1 cellular context compared by ENCODE assay signal in the genomic region with DNA sequence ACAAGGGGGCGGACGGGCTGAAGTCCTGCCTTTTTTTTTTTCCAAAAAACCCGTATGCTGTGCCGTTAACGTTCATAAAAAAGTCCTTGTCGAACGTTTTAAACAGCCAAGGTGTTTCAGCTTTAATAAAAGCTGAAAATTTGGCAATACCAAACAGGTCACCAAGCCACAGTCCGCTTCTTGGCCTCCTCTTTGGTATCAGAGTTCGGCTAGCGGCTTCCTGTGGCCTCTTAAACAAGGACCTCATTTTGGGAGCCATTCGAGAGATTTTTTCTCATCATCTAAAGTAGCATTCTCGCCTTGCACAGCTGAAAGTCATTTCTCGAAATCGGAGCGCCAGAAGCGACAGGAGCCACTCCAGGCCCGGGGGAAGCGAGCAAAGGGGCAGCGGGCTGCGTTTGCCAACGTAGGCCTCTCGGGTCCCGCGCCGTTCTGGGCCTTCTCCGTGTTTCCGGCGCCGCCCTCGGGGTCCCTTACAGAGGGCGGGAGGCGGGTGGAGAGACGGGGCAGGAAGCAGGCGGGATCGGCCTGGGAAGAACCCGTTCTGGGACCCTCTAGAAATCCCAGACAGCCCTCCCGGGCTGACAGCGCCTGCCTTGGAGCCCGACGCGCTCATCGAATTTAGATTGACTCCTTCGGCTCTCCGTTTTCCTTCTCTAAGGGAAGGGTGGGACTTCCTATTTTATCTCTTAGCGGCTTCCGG.
TF ChIP-seq lines count a peak whose summit lies in the region.

No MANE protein-coding gene starts in this region.

TF ChIP-seq in HepG2, 621 proteins besides CTCF, POLR2A, EP300 and RAD21 (continued from another document and continues in another):
- TF ChIP-seq, protein P1, sequence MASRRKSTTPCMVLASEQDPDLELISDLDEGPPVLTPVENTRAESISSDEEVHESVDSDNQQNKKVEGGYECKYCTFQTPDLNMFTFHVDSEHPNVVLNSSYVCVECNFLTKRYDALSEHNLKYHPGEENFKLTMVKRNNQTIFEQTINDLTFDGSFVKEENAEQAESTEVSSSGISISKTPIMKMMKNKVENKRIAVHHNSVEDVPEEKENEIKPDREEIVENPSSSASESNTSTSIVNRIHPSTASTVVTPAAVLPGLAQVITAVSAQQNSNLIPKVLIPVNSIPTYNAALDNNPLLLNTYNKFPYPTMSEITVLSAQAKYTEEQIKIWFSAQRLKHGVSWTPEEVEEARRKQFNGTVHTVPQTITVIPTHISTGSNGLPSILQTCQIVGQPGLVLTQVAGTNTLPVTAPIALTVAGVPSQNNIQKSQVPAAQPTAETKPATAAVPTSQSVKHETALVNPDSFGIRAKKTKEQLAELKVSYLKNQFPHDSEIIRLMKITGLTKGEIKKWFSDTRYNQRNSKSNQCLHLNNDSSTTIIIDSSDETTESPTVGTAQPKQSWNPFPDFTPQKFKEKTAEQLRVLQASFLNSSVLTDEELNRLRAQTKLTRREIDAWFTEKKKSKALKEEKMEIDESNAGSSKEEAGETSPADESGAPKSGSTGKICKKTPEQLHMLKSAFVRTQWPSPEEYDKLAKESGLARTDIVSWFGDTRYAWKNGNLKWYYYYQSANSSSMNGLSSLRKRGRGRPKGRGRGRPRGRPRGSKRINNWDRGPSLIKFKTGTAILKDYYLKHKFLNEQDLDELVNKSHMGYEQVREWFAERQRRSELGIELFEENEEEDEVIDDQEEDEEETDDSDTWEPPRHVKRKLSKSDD (CRISPR knock-in tag; IDR thresholded peaks at IDR 0.05; ENCODE audit: low read depth), result no peak
- TF ChIP-seq SMAD3 (CRISPR knock-in tag; IDR thresholded peaks at IDR 0.05), result 0 out of 2 replicates have a peak, but pooled peaks have one; percentile 29
- TF ChIP-seq, protein P2, sequence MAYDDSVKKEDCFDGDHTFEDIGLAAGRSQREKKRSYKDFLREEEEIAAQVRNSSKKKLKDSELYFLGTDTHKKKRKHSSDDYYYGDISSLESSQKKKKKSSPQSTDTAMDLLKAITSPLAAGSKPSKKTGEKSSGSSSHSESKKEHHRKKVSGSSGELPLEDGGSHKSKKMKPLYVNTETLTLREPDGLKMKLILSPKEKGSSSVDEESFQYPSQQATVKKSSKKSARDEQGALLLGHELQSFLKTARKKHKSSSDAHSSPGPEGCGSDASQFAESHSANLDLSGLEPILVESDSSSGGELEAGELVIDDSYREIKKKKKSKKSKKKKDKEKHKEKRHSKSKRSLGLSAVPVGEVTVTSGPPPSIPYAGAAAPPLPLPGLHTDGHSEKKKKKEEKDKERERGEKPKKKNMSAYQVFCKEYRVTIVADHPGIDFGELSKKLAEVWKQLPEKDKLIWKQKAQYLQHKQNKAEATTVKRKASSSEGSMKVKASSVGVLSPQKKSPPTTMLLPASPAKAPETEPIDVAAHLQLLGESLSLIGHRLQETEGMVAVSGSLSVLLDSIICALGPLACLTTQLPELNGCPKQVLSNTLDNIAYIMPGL (CRISPR knock-in tag; IDR thresholded peaks at IDR 0.05; ENCODE audit: borderline replicate concordance in 1 of 2, low read depth in 1 of 2), result peak; percentile 58 to 70; a peak in 3 of 4 replicates
- no peak; the same call in 1 of the 2 replicates for TF ChIP-seq ZSCAN22 (CRISPR knock-in tag; IDR thresholded peaks at IDR 0.05)
- TF ChIP-seq, protein P3, sequence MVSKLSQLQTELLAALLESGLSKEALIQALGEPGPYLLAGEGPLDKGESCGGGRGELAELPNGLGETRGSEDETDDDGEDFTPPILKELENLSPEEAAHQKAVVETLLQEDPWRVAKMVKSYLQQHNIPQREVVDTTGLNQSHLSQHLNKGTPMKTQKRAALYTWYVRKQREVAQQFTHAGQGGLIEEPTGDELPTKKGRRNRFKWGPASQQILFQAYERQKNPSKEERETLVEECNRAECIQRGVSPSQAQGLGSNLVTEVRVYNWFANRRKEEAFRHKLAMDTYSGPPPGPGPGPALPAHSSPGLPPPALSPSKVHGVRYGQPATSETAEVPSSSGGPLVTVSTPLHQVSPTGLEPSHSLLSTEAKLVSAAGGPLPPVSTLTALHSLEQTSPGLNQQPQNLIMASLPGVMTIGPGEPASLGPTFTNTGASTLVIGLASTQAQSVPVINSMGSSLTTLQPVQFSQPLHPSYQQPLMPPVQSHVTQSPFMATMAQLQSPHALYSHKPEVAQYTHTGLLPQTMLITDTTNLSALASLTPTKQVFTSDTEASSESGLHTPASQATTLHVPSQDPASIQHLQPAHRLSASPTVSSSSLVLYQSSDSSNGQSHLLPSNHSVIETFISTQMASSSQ (IDR thresholded peaks at IDR 0.05; ENCODE audit: low read depth), result no peak
- TF ChIP-seq, protein P3 (CRISPR knock-in tag; IDR thresholded peaks at IDR 0.05; ENCODE audit: borderline replicate concordance), result no peak
- TF ChIP-seq, protein P4, sequence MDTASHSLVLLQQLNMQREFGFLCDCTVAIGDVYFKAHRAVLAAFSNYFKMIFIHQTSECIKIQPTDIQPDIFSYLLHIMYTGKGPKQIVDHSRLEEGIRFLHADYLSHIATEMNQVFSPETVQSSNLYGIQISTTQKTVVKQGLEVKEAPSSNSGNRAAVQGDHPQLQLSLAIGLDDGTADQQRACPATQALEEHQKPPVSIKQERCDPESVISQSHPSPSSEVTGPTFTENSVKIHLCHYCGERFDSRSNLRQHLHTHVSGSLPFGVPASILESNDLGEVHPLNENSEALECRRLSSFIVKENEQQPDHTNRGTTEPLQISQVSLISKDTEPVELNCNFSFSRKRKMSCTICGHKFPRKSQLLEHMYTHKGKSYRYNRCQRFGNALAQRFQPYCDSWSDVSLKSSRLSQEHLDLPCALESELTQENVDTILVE (CRISPR knock-in tag; IDR thresholded peaks at IDR 0.05), result no peak
- no peak; the same call in 1 of the 2 replicates for TF ChIP-seq TGIF2 (CRISPR knock-in tag; IDR thresholded peaks at IDR 0.05)
- no peak for TF ChIP-seq TEAD2 (CRISPR knock-in tag; IDR thresholded peaks at IDR 0.05)
- no peak for TF ChIP-seq PPARG (CRISPR knock-in tag; conservative IDR thresholded peaks at IDR 0.05)
- TF ChIP-seq CREM (IDR thresholded peaks at IDR 0.05), result no peak
- TF ChIP-seq CREM (CRISPR knock-in tag; IDR thresholded peaks at IDR 0.05), result no peak; the same call in 1 of the 2 replicates
- TF ChIP-seq NAIF1 (CRISPR knock-in tag; IDR thresholded peaks at IDR 0.05; ENCODE audit: borderline replicate concordance), result peak; percentile 49; the same call in 1 of the 2 replicates
- no peak for TF ChIP-seq ZNF746 (CRISPR knock-in tag; IDR thresholded peaks at IDR 0.05)
- TF ChIP-seq ARHGAP35 (CRISPR knock-in tag; IDR thresholded peaks at IDR 0.05; ENCODE audit: borderline replicate concordance), result no peak
- TF ChIP-seq SETDB1 (CRISPR knock-in tag; IDR thresholded peaks at IDR 0.05; ENCODE audit: borderline replicate concordance), result no peak
- TF ChIP-seq, protein P5, sequence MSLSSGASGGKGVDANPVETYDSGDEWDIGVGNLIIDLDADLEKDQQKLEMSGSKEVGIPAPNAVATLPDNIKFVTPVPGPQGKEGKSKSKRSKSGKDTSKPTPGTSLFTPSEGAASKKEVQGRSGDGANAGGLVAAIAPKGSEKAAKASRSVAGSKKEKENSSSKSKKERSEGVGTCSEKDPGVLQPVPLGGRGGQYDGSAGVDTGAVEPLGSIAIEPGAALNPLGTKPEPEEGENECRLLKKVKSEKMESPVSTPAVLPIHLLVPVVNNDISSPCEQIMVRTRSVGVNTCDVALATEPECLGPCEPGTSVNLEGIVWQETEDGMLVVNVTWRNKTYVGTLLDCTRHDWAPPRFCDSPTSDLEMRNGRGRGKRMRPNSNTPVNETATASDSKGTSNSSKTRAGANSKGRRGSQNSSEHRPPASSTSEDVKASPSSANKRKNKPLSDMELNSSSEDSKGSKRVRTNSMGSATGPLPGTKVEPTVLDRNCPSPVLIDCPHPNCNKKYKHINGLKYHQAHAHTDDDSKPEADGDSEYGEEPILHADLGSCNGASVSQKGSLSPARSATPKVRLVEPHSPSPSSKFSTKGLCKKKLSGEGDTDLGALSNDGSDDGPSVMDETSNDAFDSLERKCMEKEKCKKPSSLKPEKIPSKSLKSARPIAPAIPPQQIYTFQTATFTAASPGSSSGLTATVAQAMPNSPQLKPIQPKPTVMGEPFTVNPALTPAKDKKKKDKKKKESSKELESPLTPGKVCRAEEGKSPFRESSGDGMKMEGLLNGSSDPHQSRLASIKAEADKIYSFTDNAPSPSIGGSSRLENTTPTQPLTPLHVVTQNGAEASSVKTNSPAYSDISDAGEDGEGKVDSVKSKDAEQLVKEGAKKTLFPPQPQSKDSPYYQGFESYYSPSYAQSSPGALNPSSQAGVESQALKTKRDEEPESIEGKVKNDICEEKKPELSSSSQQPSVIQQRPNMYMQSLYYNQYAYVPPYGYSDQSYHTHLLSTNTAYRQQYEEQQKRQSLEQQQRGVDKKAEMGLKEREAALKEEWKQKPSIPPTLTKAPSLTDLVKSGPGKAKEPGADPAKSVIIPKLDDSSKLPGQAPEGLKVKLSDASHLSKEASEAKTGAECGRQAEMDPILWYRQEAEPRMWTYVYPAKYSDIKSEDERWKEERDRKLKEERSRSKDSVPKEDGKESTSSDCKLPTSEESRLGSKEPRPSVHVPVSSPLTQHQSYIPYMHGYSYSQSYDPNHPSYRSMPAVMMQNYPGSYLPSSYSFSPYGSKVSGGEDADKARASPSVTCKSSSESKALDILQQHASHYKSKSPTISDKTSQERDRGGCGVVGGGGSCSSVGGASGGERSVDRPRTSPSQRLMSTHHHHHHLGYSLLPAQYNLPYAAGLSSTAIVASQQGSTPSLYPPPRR (CRISPR knock-in tag; IDR thresholded peaks at IDR 0.05; ENCODE audit: borderline replicate concordance), result no peak
- TF ChIP-seq, protein P6, sequence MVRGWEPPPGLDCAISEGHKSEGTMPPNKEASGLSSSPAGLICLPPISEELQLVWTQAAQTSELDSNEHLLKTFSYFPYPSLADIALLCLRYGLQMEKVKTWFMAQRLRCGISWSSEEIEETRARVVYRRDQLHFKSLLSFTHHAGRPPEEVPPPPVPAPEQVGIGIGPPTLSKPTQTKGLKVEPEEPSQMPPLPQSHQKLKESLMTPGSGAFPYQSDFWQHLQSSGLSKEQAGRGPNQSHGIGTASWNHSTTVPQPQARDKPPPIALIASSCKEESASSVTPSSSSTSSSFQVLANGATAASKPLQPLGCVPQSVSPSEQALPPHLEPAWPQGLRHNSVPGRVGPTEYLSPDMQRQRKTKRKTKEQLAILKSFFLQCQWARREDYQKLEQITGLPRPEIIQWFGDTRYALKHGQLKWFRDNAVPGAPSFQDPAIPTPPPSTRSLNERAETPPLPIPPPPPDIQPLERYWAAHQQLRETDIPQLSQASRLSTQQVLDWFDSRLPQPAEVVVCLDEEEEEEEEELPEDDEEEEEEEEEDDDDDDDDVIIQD (CRISPR knock-in tag; IDR thresholded peaks at IDR 0.05; ENCODE audit: low read depth), result no peak
- TF ChIP-seq CBX5 (CRISPR knock-in tag; IDR thresholded peaks at IDR 0.05; ENCODE audit: borderline replicate concordance), result no peak
- TF ChIP-seq, protein P7, sequence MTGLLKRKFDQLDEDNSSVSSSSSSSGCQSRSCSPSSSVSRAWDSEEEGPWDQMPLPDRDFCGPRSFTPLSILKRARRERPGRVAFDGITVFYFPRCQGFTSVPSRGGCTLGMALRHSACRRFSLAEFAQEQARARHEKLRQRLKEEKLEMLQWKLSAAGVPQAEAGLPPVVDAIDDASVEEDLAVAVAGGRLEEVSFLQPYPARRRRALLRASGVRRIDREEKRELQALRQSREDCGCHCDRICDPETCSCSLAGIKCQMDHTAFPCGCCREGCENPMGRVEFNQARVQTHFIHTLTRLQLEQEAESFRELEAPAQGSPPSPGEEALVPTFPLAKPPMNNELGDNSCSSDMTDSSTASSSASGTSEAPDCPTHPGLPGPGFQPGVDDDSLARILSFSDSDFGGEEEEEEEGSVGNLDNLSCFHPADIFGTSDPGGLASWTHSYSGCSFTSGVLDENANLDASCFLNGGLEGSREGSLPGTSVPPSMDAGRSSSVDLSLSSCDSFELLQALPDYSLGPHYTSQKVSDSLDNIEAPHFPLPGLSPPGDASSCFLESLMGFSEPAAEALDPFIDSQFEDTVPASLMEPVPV (CRISPR knock-in tag; IDR thresholded peaks at IDR 0.05), result no peak; the same call in 1 of the 2 replicates
- TF ChIP-seq RELA (CRISPR knock-in tag; IDR thresholded peaks at IDR 0.05), result no peak
- no peak for TF ChIP-seq NCOA1 (CRISPR knock-in tag; IDR thresholded peaks at IDR 0.05)
- TF ChIP-seq, protein P8, sequence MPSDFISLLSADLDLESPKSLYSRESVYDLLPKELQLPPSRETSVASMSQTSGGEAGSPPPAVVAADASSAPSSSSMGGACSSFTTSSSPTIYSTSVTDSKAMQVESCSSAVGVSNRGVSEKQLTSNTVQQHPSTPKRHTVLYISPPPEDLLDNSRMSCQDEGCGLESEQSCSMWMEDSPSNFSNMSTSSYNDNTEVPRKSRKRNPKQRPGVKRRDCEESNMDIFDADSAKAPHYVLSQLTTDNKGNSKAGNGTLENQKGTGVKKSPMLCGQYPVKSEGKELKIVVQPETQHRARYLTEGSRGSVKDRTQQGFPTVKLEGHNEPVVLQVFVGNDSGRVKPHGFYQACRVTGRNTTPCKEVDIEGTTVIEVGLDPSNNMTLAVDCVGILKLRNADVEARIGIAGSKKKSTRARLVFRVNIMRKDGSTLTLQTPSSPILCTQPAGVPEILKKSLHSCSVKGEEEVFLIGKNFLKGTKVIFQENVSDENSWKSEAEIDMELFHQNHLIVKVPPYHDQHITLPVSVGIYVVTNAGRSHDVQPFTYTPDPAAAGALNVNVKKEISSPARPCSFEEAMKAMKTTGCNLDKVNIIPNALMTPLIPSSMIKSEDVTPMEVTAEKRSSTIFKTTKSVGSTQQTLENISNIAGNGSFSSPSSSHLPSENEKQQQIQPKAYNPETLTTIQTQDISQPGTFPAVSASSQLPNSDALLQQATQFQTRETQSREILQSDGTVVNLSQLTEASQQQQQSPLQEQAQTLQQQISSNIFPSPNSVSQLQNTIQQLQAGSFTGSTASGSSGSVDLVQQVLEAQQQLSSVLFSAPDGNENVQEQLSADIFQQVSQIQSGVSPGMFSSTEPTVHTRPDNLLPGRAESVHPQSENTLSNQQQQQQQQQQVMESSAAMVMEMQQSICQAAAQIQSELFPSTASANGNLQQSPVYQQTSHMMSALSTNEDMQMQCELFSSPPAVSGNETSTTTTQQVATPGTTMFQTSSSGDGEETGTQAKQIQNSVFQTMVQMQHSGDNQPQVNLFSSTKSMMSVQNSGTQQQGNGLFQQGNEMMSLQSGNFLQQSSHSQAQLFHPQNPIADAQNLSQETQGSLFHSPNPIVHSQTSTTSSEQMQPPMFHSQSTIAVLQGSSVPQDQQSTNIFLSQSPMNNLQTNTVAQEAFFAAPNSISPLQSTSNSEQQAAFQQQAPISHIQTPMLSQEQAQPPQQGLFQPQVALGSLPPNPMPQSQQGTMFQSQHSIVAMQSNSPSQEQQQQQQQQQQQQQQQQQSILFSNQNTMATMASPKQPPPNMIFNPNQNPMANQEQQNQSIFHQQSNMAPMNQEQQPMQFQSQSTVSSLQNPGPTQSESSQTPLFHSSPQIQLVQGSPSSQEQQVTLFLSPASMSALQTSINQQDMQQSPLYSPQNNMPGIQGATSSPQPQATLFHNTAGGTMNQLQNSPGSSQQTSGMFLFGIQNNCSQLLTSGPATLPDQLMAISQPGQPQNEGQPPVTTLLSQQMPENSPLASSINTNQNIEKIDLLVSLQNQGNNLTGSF (CRISPR knock-in tag; IDR thresholded peaks at IDR 0.05), result no peak
- peak; percentile 78; the same call in 1 of the 2 replicates for TF ChIP-seq ZNF510 (CRISPR knock-in tag; IDR thresholded peaks at IDR 0.05; ENCODE audit: low read depth)
- no peak for TF ChIP-seq CREB1 (IDR thresholded peaks at IDR 0.05)
- peak; percentile 48 for TF ChIP-seq CREB1 (CRISPR knock-in tag; IDR thresholded peaks at IDR 0.05)
